ENCODE assay signal across 22 cellular contexts in genomic region chr1:115341948-115342347, GRCh38. TPM values are rescaled to one million over a fixed set of nuclear protein-coding genes. Genes with fewer than 3 reads are reported as not detected.
DNase-seq lines count a peak whose midpoint lies in the region; ATAC-seq and TF ChIP-seq lines count a peak whose summit lies in the region.
"Had no signal": no experiment of that assay in that cellular context is flagged by ENCODE, and none has a peak within 500 bp of the region (broad histone marks: within the 10 kb centered on the region; RNA-seq: fewer than 3 reads in every experiment).

No MANE protein-coding gene starts in this region.

- intact Hi-C loops in tibial artery (cut with DNase I; ENCODE audit: low total_unique reads) = loop anchor here (10.0 kb wide), 1 partner anchor 93 kb away; no protein-coding TSS in a partner anchor

- H3K27me3 ChIP-seq in tibial artery = no peaks in the 10 kb centered on the region

- no peak overlapping the region for H3K4me3 Mint-ChIP-seq in activated naive CD4-positive, alpha-beta T cell treated with anti-CD3 and anti-CD28 coated beads, Interleukin-2, amount 50 U/mL, for 24 hours
- no peak overlapping the region for H3K4me3 Mint-ChIP-seq in chondrocyte (ENCODE audit: unreplicated experiment)
- H3K4me3 Mint-ChIP-seq in neural crest cell = peak overlapping the region; percentile 23
- no peak overlapping the region for H3K4me3 Mint-ChIP-seq in activated CD8-positive, alpha-beta T cell treated with anti-CD3 and anti-CD28 coated beads, Interleukin-2, amount 10 ng/mL, durations not matched to agents 7 days and 5 days
- H3K4me3 Mint-ChIP-seq: CD8-positive, alpha-beta T cell had no signal

- CTCF ChIA-PET in activated CD8-positive, alpha-beta T cell treated with anti-CD3 and anti-CD28 coated beads, Interleukin-2, amount 10 ng/mL, durations not matched to agents 7 days and 5 days (lab: Charles Lee) = no interaction called here

- H3K9me3 Mint-ChIP-seq in activated naive CD4-positive, alpha-beta T cell treated with anti-CD3 and anti-CD28 coated beads, Interleukin-2, amount 50 U/mL, for 24 hours = peaks cover 7% of the 10 kb centered on the region
- H3K9me3 Mint-ChIP-seq in activated naive CD4-positive, alpha-beta T cell treated with anti-CD3 and anti-CD28 coated beads, Interleukin-2, amount 50 U/mL, for 72 hours = no peaks in the 10 kb centered on the region
- H3K9me3 Mint-ChIP-seq in chondrocyte (ENCODE audit: low read depth) (no peaks in the 10 kb centered on the region), neural crest cell (no peaks in the 10 kb centered on the region)
- no peaks in the 10 kb centered on the region for H3K9me3 Mint-ChIP-seq in activated CD8-positive, alpha-beta T cell treated with anti-CD3 and anti-CD28 coated beads, Interleukin-2, amount 10 ng/mL, durations not matched to agents 7 days and 5 days (ENCODE audit: insufficient read depth)
- H3K9me3 Mint-ChIP-seq: CD8-positive, alpha-beta T cell had no signal

- DNase-seq in activated naive CD4-positive, alpha-beta T cell treated with anti-CD3 and anti-CD28 coated beads, Interleukin-2, amount 50 U/mL, for 72 hours (ENCODE audit: low spot score in 2 of 2) = no peak
- DNase-seq in chondrocyte (ENCODE audit: low spot score) (no peak), neural crest cell (ENCODE audit: low read depth, low spot score) (no peak), tibial artery (no peak), medulla oblongata (ENCODE audit: extremely low spot score) (no peak)
- no peak for DNase-seq in activated CD8-positive, alpha-beta T cell treated with anti-CD3 and anti-CD28 coated beads, Interleukin-2, amount 10 ng/mL, durations not matched to agents 7 days and 5 days
- DNase-seq in activated effector memory CD4-positive, alpha-beta T cell treated with anti-CD3 and anti-CD28 coated beads, Interleukin-2, amount 50 U/mL, for 16 hours = no peak
- DNase-seq: 8988T; ACHN; AML-193; BE2C; Caco-2; CD4-positive, CD25-positive, alpha-beta regulatory T cell; CD8-positive, alpha-beta T cell; DMS153; DND-41; GOT3; H7; HCEC 1CT had no signal

- H3K9me3 ChIP-seq in tibial artery = no peaks in the 10 kb centered on the region
- H3K9me3 ChIP-seq: A549, BE2C, Caco-2 had no signal

- H3K4me1 ChIP-seq in tibial artery = peaks cover 0 to 35% (median 16%) of the 10 kb centered on the region in 4 donors
- H3K4me1 ChIP-seq: A549, BE2C, Caco-2 had no signal

- no peaks in the 10 kb centered on the region for H3K36me3 ChIP-seq in tibial artery
- H3K36me3 ChIP-seq: BE2C had no signal

- H3K36me3 Mint-ChIP-seq in activated naive CD4-positive, alpha-beta T cell treated with anti-CD3 and anti-CD28 coated beads, Interleukin-2, amount 50 U/mL, for 24 hours = no peaks in the 10 kb centered on the region
- H3K36me3 Mint-ChIP-seq in activated naive CD4-positive, alpha-beta T cell treated with anti-CD3 and anti-CD28 coated beads, Interleukin-2, amount 50 U/mL, for 72 hours = no peaks in the 10 kb centered on the region
- H3K36me3 Mint-ChIP-seq in chondrocyte (ENCODE audit: low read depth) (no peaks in the 10 kb centered on the region), neural crest cell (ENCODE audit: low read depth) (no peaks in the 10 kb centered on the region)
- H3K36me3 Mint-ChIP-seq in activated CD8-positive, alpha-beta T cell treated with anti-CD3 and anti-CD28 coated beads, Interleukin-2, amount 10 ng/mL, durations not matched to agents 7 days and 5 days (ENCODE audit: low read depth) = no peaks in the 10 kb centered on the region
- H3K36me3 Mint-ChIP-seq: CD4-positive, CD25-positive, alpha-beta regulatory T cell; CD8-positive, alpha-beta T cell had no signal

- no peak for ATAC-seq in activated naive CD4-positive, alpha-beta T cell treated with anti-CD3 and anti-CD28 coated beads, Interleukin-2, amount 50 U/mL, for 72 hours
- ATAC-seq in activated CD8-positive, alpha-beta T cell treated with anti-CD3 and anti-CD28 coated beads, Interleukin-2, amount 10 ng/mL, durations not matched to agents 7 days and 5 days = no peak
- ATAC-seq: A549; CD8-positive, alpha-beta T cell had no signal

- H3K27ac Mint-ChIP-seq in activated naive CD4-positive, alpha-beta T cell treated with anti-CD3 and anti-CD28 coated beads, Interleukin-2, amount 50 U/mL, for 24 hours = peak overlapping the region; percentile 43
- no peak overlapping the region for H3K27ac Mint-ChIP-seq in activated naive CD4-positive, alpha-beta T cell treated with anti-CD3 and anti-CD28 coated beads, Interleukin-2, amount 50 U/mL, for 72 hours
- H3K27ac Mint-ChIP-seq in chondrocyte (ENCODE audit: unreplicated experiment) = peak overlapping the region; percentile 71
- no peak overlapping the region for H3K27ac Mint-ChIP-seq in neural crest cell (ENCODE audit: unreplicated experiment)
- no peak overlapping the region for H3K27ac Mint-ChIP-seq in activated CD8-positive, alpha-beta T cell treated with anti-CD3 and anti-CD28 coated beads, Interleukin-2, amount 10 ng/mL, durations not matched to agents 7 days and 5 days
- H3K27ac Mint-ChIP-seq: CD4-positive, CD25-positive, alpha-beta regulatory T cell; CD8-positive, alpha-beta T cell had no signal

- H3K4me1 Mint-ChIP-seq in activated naive CD4-positive, alpha-beta T cell treated with anti-CD3 and anti-CD28 coated beads, Interleukin-2, amount 50 U/mL, for 24 hours = no peaks in the 10 kb centered on the region
- H3K4me1 Mint-ChIP-seq in chondrocyte (ENCODE audit: low read depth) (peaks cover 40% of the 10 kb centered on the region), neural crest cell (peaks cover 22% of the 10 kb centered on the region)
- no peaks in the 10 kb centered on the region for H3K4me1 Mint-ChIP-seq in activated CD8-positive, alpha-beta T cell treated with anti-CD3 and anti-CD28 coated beads, Interleukin-2, amount 10 ng/mL, durations not matched to agents 7 days and 5 days (ENCODE audit: low read depth)
- H3K4me1 Mint-ChIP-seq: CD4-positive, CD25-positive, alpha-beta regulatory T cell had no signal

- H3K27ac ChIP-seq in tibial artery = peak overlapping the region; percentile 60 to 79
- H3K27ac ChIP-seq: A549, C4-2B had no signal

- POLR2A ChIA-PET in activated CD8-positive, alpha-beta T cell treated with anti-CD3 and anti-CD28 coated beads, Interleukin-2, amount 10 ng/mL, durations not matched to agents 7 days and 5 days (lab: Charles Lee) = no interaction called here

- TF ChIP-seq CTCF in chondrocyte (IDR thresholded peaks at IDR 0.05) (no peak), neural crest cell (conservative IDR thresholded peaks at IDR 0.05) (no peak), tibial artery (IDR thresholded peaks at IDR 0.05) (no peak)

- peaks cover 30% of the 10 kb centered on the region for H3K27me3 Mint-ChIP-seq in activated naive CD4-positive, alpha-beta T cell treated with anti-CD3 and anti-CD28 coated beads, Interleukin-2, amount 50 U/mL, for 24 hours
- H3K27me3 Mint-ChIP-seq in chondrocyte (ENCODE audit: low read depth) (no peaks in the 10 kb centered on the region), neural crest cell (ENCODE audit: low read depth) (peaks cover 62% of the 10 kb centered on the region)
- H3K27me3 Mint-ChIP-seq in activated CD8-positive, alpha-beta T cell treated with anti-CD3 and anti-CD28 coated beads, Interleukin-2, amount 10 ng/mL, durations not matched to agents 7 days and 5 days (ENCODE audit: low read depth) = peaks cover 19% of the 10 kb centered on the region

- no peak overlapping the region for H3K4me3 ChIP-seq in tibial artery
- H3K4me3 ChIP-seq: A549 had no signal

RNA-seq across cellular contexts. Expression of gene NGF, which starts 3.9 kb away (rescaled TPM):
- total RNA-seq in activated naive CD4-positive, alpha-beta T cell treated with anti-CD3 and anti-CD28 coated beads, Interleukin-2, amount 50 U/mL, for 72 hours = not detected
- total RNA-seq in chondrocyte (33.9 to 41.7 TPM (median 41.4 TPM) in 3 replicates), neural crest cell (not detected in 2 replicates)
- not detected for total RNA-seq in activated CD8-positive, alpha-beta T cell treated with anti-CD3 and anti-CD28 coated beads, Interleukin-2, amount 10 ng/mL, durations not matched to agents 7 days and 5 days
- total RNA-seq: Caco-2; CD4-positive, CD25-positive, alpha-beta regulatory T cell; CD8-positive, alpha-beta T cell had no signal

Comparison
In these comparisons a context has a peak if more than half of its experiments do, and no peak if none do; other contexts are left out.
1. H3K27ac Mint-ChIP-seq: peak in activated naive CD4-positive, alpha-beta T cell treated with anti-CD3 and anti-CD28 coated beads, Interleukin-2, amount 50 U/mL, for 24 hours (single experiment) and chondrocyte (single experiment); none in activated naive CD4-positive, alpha-beta T cell treated with anti-CD3 and anti-CD28 coated beads, Interleukin-2, amount 50 U/mL, for 72 hours (0 of 2), neural crest cell (single experiment) and activated CD8-positive, alpha-beta T cell treated with anti-CD3 and anti-CD28 coated beads, Interleukin-2, amount 10 ng/mL, durations not matched to agents 7 days and 5 days (single experiment).
2. RNA of gene NGF, which starts 3.9 kb away (total RNA-seq): 33.9 to 41.7 TPM in chondrocyte; not detected in neural crest cell, not detected in activated naive CD4-positive, alpha-beta T cell treated with anti-CD3 and anti-CD28 coated beads, Interleukin-2, amount 50 U/mL, for 72 hours and not detected in activated CD8-positive, alpha-beta T cell treated with anti-CD3 and anti-CD28 coated beads, Interleukin-2, amount 10 ng/mL, durations not matched to agents 7 days and 5 days; every median in the first group is over 10 times any median in the second.